Comparison of ENCODE assay signal across 23 cellular contexts in genomic region chr7:14630048-14630447, GRCh38.
A peak's percentile ranks its signal among the peaks of the same experiment; 100 is the strongest.
DNase-seq lines count a peak whose midpoint lies in the region; ATAC-seq and TF ChIP-seq lines count a peak whose summit lies in the region.
"Had no signal": no experiment of that assay in that cellular context is flagged by ENCODE, and none has a peak within 500 bp of the region (broad histone marks: within the 10 kb centered on the region; RNA-seq: fewer than 3 reads in every experiment).

No MANE protein-coding gene starts in this region.

- peak overlapping the region; percentile 42 for H3K4me2 ChIP-seq in MM.1S (ENCODE audit: low read depth, low read length)
- H3K4me2 ChIP-seq: BLaER1, SK-N-SH had no signal

- no peaks in the 10 kb centered on the region for H3K27me3 ChIP-seq in MM.1S (replicated peaks; ENCODE audit: insufficient read depth, low read length)
- H3K27me3 ChIP-seq: BLaER1, heart right ventricle, upper lobe of left lung had no signal

- peak overlapping the region; percentile 48; the same call in 1 of the 2 replicates for H3K27ac ChIP-seq in MM.1S (ENCODE audit: low read length)
- H3K27ac ChIP-seq: BLaER1, coronary artery, heart right ventricle, left ventricle myocardium inferior, upper lobe of left lung had no signal

- no peaks in the 10 kb centered on the region for H3K36me3 Mint-ChIP-seq in activated naive CD8-positive, alpha-beta T cell treated with anti-CD3 and anti-CD28 coated beads, Interleukin-2, amount 50 U/mL, for 24 hours (ENCODE audit: low read depth)
- H3K36me3 Mint-ChIP-seq: activated naive CD4-positive, alpha-beta T cell treated with anti-CD3 and anti-CD28 coated beads, Interleukin-2, amount 50 U/mL, for 72 hours; IgD-negative memory B cell had no signal

- no peak overlapping the region for H3K27ac Mint-ChIP-seq in activated naive CD8-positive, alpha-beta T cell treated with anti-CD3 and anti-CD28 coated beads, Interleukin-2, amount 50 U/mL, for 24 hours
- H3K27ac Mint-ChIP-seq: activated naive CD4-positive, alpha-beta T cell treated with anti-CD3 and anti-CD28 coated beads, Interleukin-2, amount 50 U/mL, for 72 hours; IgD-negative memory B cell; nephron; stimulated activated naive CD8-positive, alpha-beta T cell treated with anti-CD3 and anti-CD28 coated beads, Interleukin-15, amount 100 ng/mL, for 72 hours had no signal

- H3K9me3 Mint-ChIP-seq in activated naive CD8-positive, alpha-beta T cell treated with anti-CD3 and anti-CD28 coated beads, Interleukin-2, amount 50 U/mL, for 24 hours: no peaks in the 10 kb centered on the region
- H3K9me3 Mint-ChIP-seq: IgD-negative memory B cell; nephron; stimulated activated naive CD8-positive, alpha-beta T cell treated with anti-CD3 and anti-CD28 coated beads, Interleukin-15, amount 100 ng/mL, for 72 hours had no signal

- no peaks in the 10 kb centered on the region for H3K4me1 Mint-ChIP-seq in activated naive CD8-positive, alpha-beta T cell treated with anti-CD3 and anti-CD28 coated beads, Interleukin-2, amount 50 U/mL, for 24 hours
- H3K4me1 Mint-ChIP-seq: IgD-negative memory B cell; nephron; stimulated activated naive CD8-positive, alpha-beta T cell treated with anti-CD3 and anti-CD28 coated beads, Interleukin-15, amount 100 ng/mL, for 72 hours had no signal

- DNase-seq in GM12864 (ENCODE audit: low read depth) (peak; percentile 1), MM.1S (peak; percentile 81), NCI-H2227 (lab: John Stamatoyannopoulos, UW; ENCODE audit: unreplicated experiment) (no peak), HuH-7 (ENCODE audit: low spot score) (no peak)
- no peak for DNase-seq in activated naive CD8-positive, alpha-beta T cell treated with anti-CD3 and anti-CD28 coated beads, Interleukin-2, amount 50 U/mL, for 24 hours
- no peak for DNase-seq in stimulated activated CD4-positive, alpha-beta T cell treated with anti-CD3 and anti-CD28 coated beads, Interleukin-2, amount 100 ng/mL, for 24 hours
- DNase-seq: heart right ventricle; left ventricle myocardium inferior; midbrain; NCI-H1694; NCI-H774; posterior cingulate gyrus; SK-N-SH; stimulated activated naive CD8-positive, alpha-beta T cell treated with anti-CD3 and anti-CD28 coated beads, Interleukin-15, amount 100 ng/mL, for 72 hours; upper lobe of left lung had no signal

- no peak overlapping the region for H3K4me3 ChIP-seq in GM12864 (ENCODE audit: low read depth, low read length)
- H3K4me3 ChIP-seq in MM.1S (ENCODE audit: low read length): no peak overlapping the region
- H3K4me3 ChIP-seq: BLaER1, coronary artery, heart right ventricle, left ventricle myocardium inferior, upper lobe of left lung had no signal

- H3K9me3 ChIP-seq in MM.1S (replicated peaks; ENCODE audit: insufficient read depth, low read length): no peaks in the 10 kb centered on the region
- H3K9me3 ChIP-seq: BLaER1, heart right ventricle, left ventricle myocardium inferior, SK-N-SH, upper lobe of left lung had no signal

- H3K9me2 ChIP-seq in MM.1S (replicated peaks; ENCODE audit: insufficient read depth, low read length): no peaks in the 10 kb centered on the region
- H3K9me2 ChIP-seq: SK-N-SH had no signal

- no peak overlapping the region for H2AFZ ChIP-seq in MM.1S (ENCODE audit: low read length)

- no peaks in the 10 kb centered on the region for H3K79me2 ChIP-seq in MM.1S (ENCODE audit: low read length)

- H4K20me1 ChIP-seq in MM.1S (ENCODE audit: insufficient read depth, low read length): no peaks in the 10 kb centered on the region
- H4K20me1 ChIP-seq: BLaER1 had no signal

- H3K36me3 ChIP-seq in MM.1S (replicated peaks; ENCODE audit: insufficient read depth, low read length): no peaks in the 10 kb centered on the region
- H3K36me3 ChIP-seq: BLaER1, heart right ventricle, left ventricle myocardium inferior, upper lobe of left lung had no signal

- H3K4me3 Mint-ChIP-seq in activated naive CD8-positive, alpha-beta T cell treated with anti-CD3 and anti-CD28 coated beads, Interleukin-2, amount 50 U/mL, for 24 hours: no peak overlapping the region
- H3K4me3 Mint-ChIP-seq: IgD-negative memory B cell; nephron; stimulated activated naive CD8-positive, alpha-beta T cell treated with anti-CD3 and anti-CD28 coated beads, Interleukin-15, amount 100 ng/mL, for 72 hours had no signal

- H3K9ac ChIP-seq in MM.1S (ENCODE audit: low read length): no peak overlapping the region
- H3K9ac ChIP-seq: BLaER1, SK-N-SH had no signal

- TF ChIP-seq CTCF in GM12864 (IDR thresholded peaks at IDR 0.05; ENCODE audit: low read depth, low read length, missing control alignments) (no peak), MM.1S (IDR thresholded peaks at IDR 0.05; ENCODE audit: low read length) (no peak)

- peak; percentile 59 for ATAC-seq in GM19035 (IDR thresholded peaks at IDR 0.05; ENCODE audit: unreplicated experiment)
- peak; percentile 87 for ATAC-seq in HG02870 (IDR thresholded peaks at IDR 0.05; ENCODE audit: unreplicated experiment)
- ATAC-seq in activated naive CD8-positive, alpha-beta T cell treated with anti-CD3 and anti-CD28 coated beads, Interleukin-2, amount 50 U/mL, for 24 hours: no peak
- ATAC-seq: activated naive CD4-positive, alpha-beta T cell treated with anti-CD3 and anti-CD28 coated beads, Interleukin-2, amount 50 U/mL, for 72 hours; HCT116; heart right ventricle; stimulated activated naive CD8-positive, alpha-beta T cell treated with anti-CD3 and anti-CD28 coated beads, Interleukin-15, amount 100 ng/mL, for 72 hours had no signal

- no peaks in the 10 kb centered on the region for H3K27me3 Mint-ChIP-seq in activated naive CD8-positive, alpha-beta T cell treated with anti-CD3 and anti-CD28 coated beads, Interleukin-2, amount 50 U/mL, for 24 hours
- H3K27me3 Mint-ChIP-seq: IgD-negative memory B cell; stimulated activated naive CD8-positive, alpha-beta T cell treated with anti-CD3 and anti-CD28 coated beads, Interleukin-15, amount 100 ng/mL, for 72 hours had no signal

- peaks cover 36% of the 10 kb centered on the region for H3K4me1 ChIP-seq in MM.1S (ENCODE audit: low read length)
- H3K4me1 ChIP-seq: BLaER1, heart right ventricle, left ventricle myocardium inferior, upper lobe of left lung had no signal

- H3F3A ChIP-seq in MM.1S (ENCODE audit: insufficient read depth, low read length): peaks cover 2% of the 10 kb centered on the region

Comparison
In these comparisons a context has a peak if more than half of its experiments do, and no peak if none do; other contexts are left out.
1. DNase-seq: peak in GM12864 (single experiment) and MM.1S (single experiment); none in activated naive CD8-positive, alpha-beta T cell treated with anti-CD3 and anti-CD28 coated beads, Interleukin-2, amount 50 U/mL, for 24 hours (single experiment), stimulated activated CD4-positive, alpha-beta T cell treated with anti-CD3 and anti-CD28 coated beads, Interleukin-2, amount 100 ng/mL, for 24 hours (0 of 2), NCI-H2227 (single experiment) and HuH-7 (single experiment).